Comparison of ENCODE assay signal across 24 cellular contexts in genomic region chr6:147756000-147756399, GRCh38.
"Had no signal": no experiment of that assay in that cellular context is flagged by ENCODE, and none has a peak within 500 bp of the region (broad histone marks: within the 10 kb centered on the region; RNA-seq: fewer than 3 reads in every experiment).

No MANE protein-coding gene starts in this region.

- FAIRE-seq: colon, endothelial cell of umbilical vein, islet of Langerhans, keratinocyte had no signal

- H3K36me3 ChIP-seq: esophagus muscularis mucosa, gastrocnemius medialis, heart right ventricle, left lung, lower lobe of right lung had no signal

- H3K4me3 ChIP-seq: coronary artery, dorsolateral prefrontal cortex, esophagus muscularis mucosa, gastrocnemius medialis, heart right ventricle, left lung, lower lobe of right lung, mucosa of descending colon had no signal

- ATAC-seq: foreskin keratinocyte, gastrocnemius medialis, heart right ventricle, left cardiac atrium, left lung, left ventricle myocardium superior, lower lobe of right lung, mucosa of descending colon had no signal

- H3K27ac ChIP-seq: coronary artery, dorsolateral prefrontal cortex, esophagus muscularis mucosa, foreskin keratinocyte, gastrocnemius medialis, heart right ventricle, left lung, lower lobe of right lung had no signal

- H3K4me3 Mint-ChIP-seq: mesothelial cell of epicardium, naive B cell had no signal

- H3K27ac Mint-ChIP-seq: mesothelial cell of epicardium, naive B cell had no signal

- DNase-seq: dermis blood vessel endothelial cell; dorsolateral prefrontal cortex; effector CD4-positive, alpha-beta T cell; effector memory CD4-positive, alpha-beta T cell; foreskin keratinocyte; gastrocnemius medialis; glutamatergic neuron; head of caudate nucleus; heart right ventricle; hippocampal formation; left cardiac atrium; left lung; left ventricle myocardium superior; lower lobe of right lung; mesenchymal stem cell; mucosa of descending colon; naive B cell had no signal

- H3K27me3 Mint-ChIP-seq: naive B cell had no signal

- H3K27me3 ChIP-seq: dorsolateral prefrontal cortex, esophagus muscularis mucosa, foreskin keratinocyte, gastrocnemius medialis, heart right ventricle, left lung had no signal

- H3K36me3 Mint-ChIP-seq: mesothelial cell of epicardium, naive B cell had no signal

- H3K9me3 ChIP-seq: gastrocnemius medialis, left lung, mucosa of descending colon had no signal

- H3K4me1 Mint-ChIP-seq: naive B cell had no signal

- H3K4me1 ChIP-seq: esophagus muscularis mucosa, foreskin keratinocyte, gastrocnemius medialis, heart right ventricle, left lung had no signal
